Comparison of ENCODE assay signal across 18 cellular contexts in genomic region chr10:62990126-62990525, GRCh38.
DNase-seq lines count a peak whose midpoint lies in the region; ATAC-seq, FAIRE-seq and TF ChIP-seq lines count a peak whose summit lies in the region.
"Had no signal": no experiment of that assay in that cellular context is flagged by ENCODE, and none has a peak within 500 bp of the region (broad histone marks: within the 10 kb centered on the region; RNA-seq: fewer than 3 reads in every experiment).

No MANE protein-coding gene starts in this region.

- H2AFZ ChIP-seq in GM23248 (no peak overlapping the region), K562 (ENCODE audit: low read depth, low read length) (no peak overlapping the region)

- peak; percentile 19 for DNase-seq in ELR (ENCODE audit: low read depth)
- peak; percentile 55 for DNase-seq in GM23248
- DNase-seq in K562 (ENCODE audit: extremely low read depth in 1 of 4, low spot score in 3 of 4), result no peak
- peak; percentile 13 for DNase-seq in iris pigment epithelial cell (ENCODE audit: low read depth)
- no peak for DNase-seq in globus pallidus (ENCODE audit: low spot score)
- DNase-seq in NCI-H2107 treated with DMSO at 0.1 percent for 48 hours (lab: John Stamatoyannopoulos, UW; ENCODE audit: unreplicated experiment), result no peak
- DNase-seq in NOMO-1 (lab: John Stamatoyannopoulos, UW; ENCODE audit: unreplicated experiment in 2 of 2), result no peak
- DNase-seq in NCI-H774 (lab: John Stamatoyannopoulos, UW), result no peak
- DNase-seq: CD8-positive, alpha-beta T cell; DND-41; GF-D8; H9; MM.1S; NCI-H1105; NCI-H1694 treated with DMSO at 0.1 percent for 48 hours; NCI-H2171 treated with DMSO at 0.1 percent for 48 hours; NCI-H82 had no signal

- TF ChIP-seq POLR2A in K562 (conservative IDR thresholded peaks at IDR 0.05), result no peak

- H3K4me1 ChIP-seq in GM23248 (ENCODE audit: insufficient read depth), result peaks cover 6% of the 10 kb centered on the region
- no peaks in the 10 kb centered on the region for H3K4me1 ChIP-seq in K562 (replicated peaks in 1 of 2; ENCODE audit: control insufficient read depth in 2 of 2, insufficient read depth in 2 of 2, low read length in 2 of 2)

- BruUV-seq in K562 (replicated peaks; lab: Mats Ljungman, UMichigan), result no TSS peak

- TF ChIP-seq RAD21 in K562 (CRISPR knock-in tag; conservative IDR thresholded peaks at IDR 0.05 in 1 of 2, IDR thresholded peaks at IDR 0.05 in 1 of 2), result no peak

- in situ Hi-C loops in GM23248 (cut with MboI) (no loop called here), K562 (cut with MboI) (no loop called here)

- no peak for TF ChIP-seq CTCF in K562 (IDR thresholded peaks at IDR 0.05 in 2 of 3, conservative IDR thresholded peaks at IDR 0.05 in 1 of 3; ENCODE audit: insufficient read depth in 2 of 3, low read depth in 1 of 3, low read length in 3 of 3)

- 63 to 71% methylated on average over 1 of the region's 1 CpG for WGBS in GM23248 (ENCODE audit: low coverage in 1 of 2, low lambda C conversion rate in 2 of 2, missing lambda C conversion rate in 2 of 2), 2 experiments
- 0% methylated on average over 1 of the region's 1 CpG for WGBS in K562 (ENCODE audit: insufficient coverage, low coverage, missing lambda C conversion rate)

- H3K9me3 ChIP-seq in GM23248 (ENCODE audit: low read depth) (no peaks in the 10 kb centered on the region), K562 (replicated peaks; ENCODE audit: control insufficient read depth, insufficient read depth, low read depth, low read length) (no peaks in the 10 kb centered on the region)

- no peak for ATAC-seq in K562
- ATAC-seq: CD8-positive, alpha-beta T cell; HepG2 had no signal

- POLR2A ChIA-PET in K562 (lab: Yijun Ruan, JAX), result no interaction called here

- H3F3A ChIP-seq in GM23248 (ENCODE audit: insufficient read depth), result peaks cover 12% of the 10 kb centered on the region; the same call in 1 of the 2 replicates

- no peak for TF ChIP-seq EP300 in K562 (IDR thresholded peaks at IDR 0.05; ENCODE audit: low read length)

- H4K20me1 ChIP-seq in GM23248 (ENCODE audit: insufficient read depth) (no peaks in the 10 kb centered on the region), K562 (replicated peaks; ENCODE audit: control insufficient read depth, insufficient read depth, low read length) (no peaks in the 10 kb centered on the region)

- H3K27me3 ChIP-seq in GM23248 (replicated peaks; ENCODE audit: insufficient read depth), result no peaks in the 10 kb centered on the region
- no peaks in the 10 kb centered on the region for H3K27me3 ChIP-seq in K562 (ENCODE audit: control insufficient read depth in 2 of 2, insufficient read depth in 2 of 2, low read length in 2 of 2)

- H3K4me3 ChIP-seq in GM23248 (no peak overlapping the region), K562 (no peak overlapping the region)

- H3K79me2 ChIP-seq in GM23248 (ENCODE audit: insufficient read depth) (no peaks in the 10 kb centered on the region), K562 (ENCODE audit: control insufficient read depth, insufficient read depth, low read length) (no peaks in the 10 kb centered on the region)

- FAIRE-seq in K562 (lab: Jason Lieb, UNC), result no peak
- FAIRE-seq: HepG2 had no signal

- no peaks in the 10 kb centered on the region for H3K36me3 ChIP-seq in GM23248 (ENCODE audit: low read depth)
- H3K36me3 ChIP-seq in K562 (ENCODE audit: control insufficient read depth, insufficient read depth, low read length), result no peaks in the 10 kb centered on the region

- H3K9me2 ChIP-seq in GM23248 (ENCODE audit: insufficient read depth), result no peaks in the 10 kb centered on the region

- intact Hi-C loops in K562 (cut with micrococcal nuclease), result no loop called here

- H3K9ac ChIP-seq in GM23248, result no peak overlapping the region
- H3K9ac ChIP-seq in K562 (ENCODE audit: insufficient read depth in 1 of 2, low read depth in 2 of 2, low read length in 2 of 2), result no peak overlapping the region

- no peaks in the 10 kb centered on the region for H3K9me1 ChIP-seq in K562 (ENCODE audit: control insufficient read depth, insufficient read depth, low read length)

- H3K4me2 ChIP-seq in GM23248 (ENCODE audit: unreplicated experiment), result no peak overlapping the region
- no peak overlapping the region for H3K4me2 ChIP-seq in K562 (ENCODE audit: insufficient read depth, low read length)

- CTCF ChIA-PET in K562 (lab: Yijun Ruan, JAX; ENCODE audit: low intra/inter-chr PET ratio), result no interaction called here

- no peak overlapping the region for H3K27ac ChIP-seq in GM23248
- H3K27ac ChIP-seq in K562 (ENCODE audit: extremely low read depth, low read depth, low read length), result no peak overlapping the region

TF ChIP-seq in K562, 482 proteins besides CTCF, POLR2A, EP300 and RAD21:
- peak; percentile 29; the same call in 1 of the 2 replicates for TF ChIP-seq CBFA2T3 (IDR thresholded peaks at IDR 0.05)
- no peak for TF ChIP-seq MTA2 (IDR thresholded peaks at IDR 0.05; ENCODE audit: low read depth)

Comparison
In these comparisons a context has a peak if more than half of its experiments do, and no peak if none do; other contexts are left out.
1. DNase-seq: peak in ELR (single experiment), GM23248 (single experiment) and iris pigment epithelial cell (single experiment); none in K562 (0 of 4), globus pallidus (single experiment), NCI-H2107 treated with DMSO at 0.1 percent for 48 hours (single experiment), NOMO-1 (0 of 2) and NCI-H774 (single experiment).